11 cellular contexts compared by ENCODE assay signal in genomic region chr12:109458771-109459208, GRCh38. TPM values are rescaled to one million over a fixed set of nuclear protein-coding genes. Genes with fewer than 3 reads are reported as not detected.
DNase-seq lines count a peak whose midpoint lies in the region; ATAC-seq and TF ChIP-seq lines count a peak whose summit lies in the region.
"Had no signal": no experiment of that assay in that cellular context is flagged by ENCODE, and none has a peak within 500 bp of the region (broad histone marks: within the 10 kb centered on the region; RNA-seq: fewer than 3 reads in every experiment).

No MANE protein-coding gene starts in this region.

- H3K4me3 Mint-ChIP-seq in endothelial cell (ENCODE audit: unreplicated experiment) (peak overlapping the region; percentile 32), nephron (peak overlapping the region; percentile 24 to 55 (median 25))
- H3K4me3 Mint-ChIP-seq in effector memory CD8-positive, alpha-beta T cell: no peak overlapping the region
- H3K4me3 Mint-ChIP-seq: central memory CD8-positive, alpha-beta T cell had no signal

- TF ChIP-seq CTCF in AG10803 (conservative IDR thresholded peaks at IDR 0.05; ENCODE audit: low read length) (no peak), endothelial cell (IDR thresholded peaks at IDR 0.05; ENCODE audit: unreplicated experiment) (no peak), nephron (IDR thresholded peaks at IDR 0.05; ENCODE audit: unreplicated experiment in 3 of 3) (no peak)

- H3K27ac Mint-ChIP-seq in endothelial cell (ENCODE audit: unreplicated experiment) (peak overlapping the region; percentile 97), nephron (peak overlapping the region; percentile 93 to 98 (median 98))
- H3K27ac Mint-ChIP-seq in effector memory CD8-positive, alpha-beta T cell: no peak overlapping the region

- no peak for ATAC-seq in GM21360 (IDR thresholded peaks at IDR 0.05; ENCODE audit: unreplicated experiment)
- no peak for ATAC-seq in effector memory CD8-positive, alpha-beta T cell (replicated peaks)

- H3K4me1 Mint-ChIP-seq in endothelial cell (ENCODE audit: unreplicated experiment) (peaks cover 67% of the 10 kb centered on the region), nephron (peaks cover 59% of the 10 kb centered on the region)
- H3K4me1 Mint-ChIP-seq in effector memory CD8-positive, alpha-beta T cell (ENCODE audit: low read depth in 2 of 2): peaks cover 17 to 31% of the 10 kb centered on the region in 2 donors

- DNase-seq in AG10803 (ENCODE audit: low read depth) (peak; percentile 46), NCI-H2029 treated with DMSO at 0.1 percent for 48 hours (lab: John Stamatoyannopoulos, UW) (peak; percentile 83), endothelial cell (ENCODE audit: low spot score) (no peak), T-helper 9 cell (no peak), RKO (ENCODE audit: low spot score) (no peak)
- no peak for DNase-seq in effector memory CD8-positive, alpha-beta T cell
- DNase-seq: MM.1S; stimulated activated CD4-positive, alpha-beta T cell treated with anti-CD3 and anti-CD28 coated beads, Interleukin-12 subunit alpha, Interleukin-12 subunit beta, amount 100 ng/mL, for 4 hours had no signal

- H3K36me3 Mint-ChIP-seq in endothelial cell (ENCODE audit: low read depth, unreplicated experiment) (peaks cover 54% of the 10 kb centered on the region), nephron (ENCODE audit: low read depth) (peaks cover 50% of the 10 kb centered on the region)
- H3K36me3 Mint-ChIP-seq in effector memory CD8-positive, alpha-beta T cell (ENCODE audit: insufficient read depth): peaks cover 35% of the 10 kb centered on the region

- H3K4me3 ChIP-seq in AG10803 (ENCODE audit: low read length): no peak overlapping the region

- H3K9me3 Mint-ChIP-seq in endothelial cell (ENCODE audit: unreplicated experiment): no peaks in the 10 kb centered on the region
- no peaks in the 10 kb centered on the region for H3K9me3 Mint-ChIP-seq in nephron
- no peaks in the 10 kb centered on the region for H3K9me3 Mint-ChIP-seq in effector memory CD8-positive, alpha-beta T cell
- H3K9me3 Mint-ChIP-seq: central memory CD8-positive, alpha-beta T cell had no signal

- H3K27me3 Mint-ChIP-seq in endothelial cell (ENCODE audit: unreplicated experiment) (peaks cover 3% of the 10 kb centered on the region), nephron (ENCODE audit: low read depth) (no peaks in the 10 kb centered on the region)
- no peaks in the 10 kb centered on the region for H3K27me3 Mint-ChIP-seq in effector memory CD8-positive, alpha-beta T cell
- H3K27me3 Mint-ChIP-seq: central memory CD8-positive, alpha-beta T cell had no signal

RNA-seq across cellular contexts. Expression of gene KCTD10, which starts 18.3 kb away (rescaled TPM):
- 128 TPM for total RNA-seq in endothelial cell (ENCODE audit: unreplicated experiment)

RNA-seq across cellular contexts. Expression of gene UBE3B, which starts 18.6 kb away (rescaled TPM):
- 44.3 TPM for total RNA-seq in endothelial cell (ENCODE audit: unreplicated experiment)

Comparison
In these comparisons a context has a peak if more than half of its experiments do, and no peak if none do; other contexts are left out.
1. DNase-seq: peak in AG10803 (single experiment) and NCI-H2029 treated with DMSO at 0.1 percent for 48 hours (single experiment); none in endothelial cell (single experiment), T-helper 9 cell (single experiment), effector memory CD8-positive, alpha-beta T cell (0 of 3) and RKO (single experiment).
2. H3K27ac Mint-ChIP-seq: peak in endothelial cell (single experiment) and nephron (3 of 3); none in effector memory CD8-positive, alpha-beta T cell (0 of 2).
3. H3K4me3 Mint-ChIP-seq: peak in endothelial cell (single experiment) and nephron (3 of 3); none in effector memory CD8-positive, alpha-beta T cell (0 of 2).